Comparison of ENCODE assay signal across 14 cellular contexts in the genomic region with DNA sequence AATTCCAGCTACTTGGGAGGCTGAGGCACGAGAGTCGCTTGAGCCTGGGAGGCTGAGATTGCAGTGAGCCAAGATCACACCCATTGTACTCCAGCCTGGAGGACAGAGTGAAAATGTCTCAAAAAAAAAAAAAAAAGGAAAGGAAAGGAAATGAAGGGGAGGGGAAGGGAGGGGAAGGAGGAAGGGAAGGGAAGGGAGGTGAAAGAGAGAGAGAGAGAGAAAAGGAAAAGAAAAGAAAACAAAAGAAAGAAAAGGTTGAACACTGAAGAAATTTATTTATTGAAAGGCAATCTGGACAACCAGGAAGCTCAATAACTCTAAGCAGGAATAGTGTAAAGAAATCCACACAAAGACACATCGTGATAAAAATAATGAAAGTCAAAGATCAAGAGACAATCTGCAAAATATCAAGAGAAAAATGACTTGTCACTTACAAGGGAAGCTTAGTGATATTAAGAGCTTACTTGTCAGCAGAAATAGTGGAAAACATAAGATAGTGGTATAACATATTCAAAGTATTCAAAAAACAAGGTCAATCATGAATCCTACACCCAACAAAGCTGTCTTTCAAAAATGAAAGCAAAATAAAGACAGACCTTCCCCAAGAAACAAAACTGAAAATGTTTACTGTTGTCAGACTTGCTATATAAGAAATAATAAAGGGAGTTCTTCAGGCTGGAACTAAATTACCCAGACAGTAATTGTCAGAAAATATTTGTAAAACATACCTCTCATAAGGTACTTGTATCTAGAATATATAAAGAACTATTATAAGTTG. TPM values are rescaled to one million over a fixed set of nuclear protein-coding genes. Genes with fewer than 3 reads are reported as not detected.
DNase-seq lines count a peak whose midpoint lies in the region; ATAC-seq, FAIRE-seq and TF ChIP-seq lines count a peak whose summit lies in the region.
"Had no signal": no experiment of that assay in that cellular context is flagged by ENCODE, and none has a peak within 500 bp of the region (broad histone marks: within the 10 kb centered on the region; RNA-seq: fewer than 3 reads in every experiment).

No MANE protein-coding gene starts in this region.

- H3K9me3 Mint-ChIP-seq in activated naive CD4-positive, alpha-beta T cell treated with anti-CD3 and anti-CD28 coated beads, Interleukin-2, amount 50 U/mL, for 24 hours, result no peaks in the 10 kb centered on the region
- H3K9me3 Mint-ChIP-seq: activated T-cell treated with anti-CD3 and anti-CD28 coated beads, Interleukin-2, amount 50 U/mL, for 24 hours; nephron had no signal

- H3K4me2 ChIP-seq in SK-N-SH, result no peak overlapping the region

- H3K9ac ChIP-seq in kidney (ENCODE audit: low read length in 2 of 2) (no peak overlapping the region), SK-N-SH (no peak overlapping the region)

- H3K4me1 Mint-ChIP-seq in activated naive CD4-positive, alpha-beta T cell treated with anti-CD3 and anti-CD28 coated beads, Interleukin-2, amount 50 U/mL, for 24 hours, result peaks cover 10% of the 10 kb centered on the region
- H3K4me1 Mint-ChIP-seq: brain, nephron had no signal

- peak; percentile 69 for ATAC-seq in GM21717 (IDR thresholded peaks at IDR 0.05; ENCODE audit: unreplicated experiment)
- peak; percentile 62 for ATAC-seq in HG03342 (IDR thresholded peaks at IDR 0.05; ENCODE audit: unreplicated experiment)
- no peak for ATAC-seq in heart left ventricle

- CTCF ChIA-PET in SK-N-SH (lab: Yijun Ruan, JAX), result interaction anchor here (0.9 to 1.5 kb wide), 2 partner anchors 10 to 37 kb away, joined by 4 to 5 read pairs; no protein-coding TSS in a partner anchor

- H2AFZ ChIP-seq in SK-N-SH (ENCODE audit: low read depth), result no peak overlapping the region

- H3K79me2 ChIP-seq in SK-N-SH (ENCODE audit: insufficient read depth), result no peaks in the 10 kb centered on the region

- H3K4me1 ChIP-seq in kidney (ENCODE audit: control insufficient read depth in 1 of 2, insufficient read depth in 1 of 2, low read depth in 1 of 2, low read length in 2 of 2), result no peaks in the 10 kb centered on the region
- H3K4me1 ChIP-seq in SK-N-SH (ENCODE audit: control insufficient read depth in 1 of 2, insufficient read depth in 2 of 2, low read depth in 1 of 2, low read length in 1 of 2), result no peaks in the 10 kb centered on the region; a peak in 1 of 4 replicates
- H3K4me1 ChIP-seq in heart left ventricle, result no peaks in the 10 kb centered on the region
- H3K4me1 ChIP-seq: transverse colon had no signal

- peaks cover 23% of the 10 kb centered on the region for H3K27me3 Mint-ChIP-seq in activated naive CD4-positive, alpha-beta T cell treated with anti-CD3 and anti-CD28 coated beads, Interleukin-2, amount 50 U/mL, for 24 hours

- no peak overlapping the region for H3K27ac ChIP-seq in kidney (ENCODE audit: low read depth in 2 of 2, low read length in 2 of 2)
- no peak overlapping the region for H3K27ac ChIP-seq in SK-N-SH (ENCODE audit: low read depth in 2 of 2, low read length in 1 of 2)
- H3K27ac ChIP-seq in heart left ventricle, result no peak overlapping the region
- H3K27ac ChIP-seq: transverse colon had no signal

- H3K9me3 ChIP-seq in kidney (ENCODE audit: control insufficient read depth in 1 of 2, low read length in 2 of 2) (no peaks in the 10 kb centered on the region), SK-N-SH (no peaks in the 10 kb centered on the region), heart left ventricle (no peaks in the 10 kb centered on the region)
- H3K9me3 ChIP-seq: transverse colon had no signal

- TF ChIP-seq CTCF in kidney (IDR thresholded peaks at IDR 0.05; ENCODE audit: borderline replicate concordance, extremely low read depth, insufficient read depth) (no peak), SK-N-SH (IDR thresholded peaks at IDR 0.05) (no peak), heart left ventricle (IDR thresholded peaks at IDR 0.05) (no peak)

- TF ChIP-seq POLR2A in heart left ventricle (IDR thresholded peaks at IDR 0.05), result no peak

- no peak for TF ChIP-seq RAD21 in SK-N-SH (IDR thresholded peaks at IDR 0.05; ENCODE audit: low read length)

- FAIRE-seq in kidney (lab: Jason Lieb, UNC), result no peak
- FAIRE-seq: endometrium had no signal

- H3K36me3 Mint-ChIP-seq in activated naive CD4-positive, alpha-beta T cell treated with anti-CD3 and anti-CD28 coated beads, Interleukin-2, amount 50 U/mL, for 24 hours, result peaks cover 2% of the 10 kb centered on the region
- H3K36me3 Mint-ChIP-seq: brain had no signal

- WGBS in SK-N-SH (ENCODE audit: low lambda C conversion rate), result 2% methylated on average over 3 of the region's 3 CpGs
- WGBS in heart left ventricle, 4 donors, result 70 to 79% (median 77%) methylated on average over 3 of the region's 3 CpGs

- POLR2A ChIA-PET in SK-N-SH (lab: Yijun Ruan, JAX), result no interaction called here

- no peak for DNase-seq in activated naive CD4-positive, alpha-beta T cell (lab: John Stamatoyannopoulos, UW)
- peak; percentile 26 for DNase-seq in kidney
- DNase-seq in SK-N-SH, result no peak
- DNase-seq in heart left ventricle, result no peak
- no peak for DNase-seq in NCI-H446 treated with DMSO at 0.1 percent for 48 hours (lab: John Stamatoyannopoulos, UW)
- DNase-seq: activated T-cell treated with anti-CD3 and anti-CD28 coated beads, Interleukin-2, amount 50 U/mL, for 24 hours; DMS79; transverse colon had no signal

- H3K27ac Mint-ChIP-seq in activated naive CD4-positive, alpha-beta T cell treated with anti-CD3 and anti-CD28 coated beads, Interleukin-2, amount 50 U/mL, for 24 hours, result peak overlapping the region; percentile 20
- H3K27ac Mint-ChIP-seq: brain, nephron had no signal

- no peak overlapping the region for H3K4me3 ChIP-seq in kidney (ENCODE audit: low read length in 2 of 2)
- H3K4me3 ChIP-seq in SK-N-SH (ENCODE audit: low read depth in 2 of 2, low read length in 1 of 2), result no peak overlapping the region
- no peak overlapping the region for H3K4me3 ChIP-seq in heart left ventricle
- H3K4me3 ChIP-seq: transverse colon had no signal

- no peak for TF ChIP-seq EP300 in SK-N-SH (IDR thresholded peaks at IDR 0.05; ENCODE audit: borderline replicate concordance in 1 of 2, low read depth in 1 of 2, low read length in 1 of 2)

- H3F3A ChIP-seq in SK-N-SH (replicated peaks; ENCODE audit: insufficient read depth), result no peaks in the 10 kb centered on the region

- H3K36me3 ChIP-seq in kidney (ENCODE audit: control insufficient read depth in 1 of 2, insufficient read depth in 2 of 2, low read length in 2 of 2) (no peaks in the 10 kb centered on the region), SK-N-SH (replicated peaks in 1 of 2; ENCODE audit: control insufficient read depth in 1 of 2, insufficient read depth in 2 of 2, low read length in 1 of 2) (no peaks in the 10 kb centered on the region), heart left ventricle (no peaks in the 10 kb centered on the region)
- H3K36me3 ChIP-seq: transverse colon had no signal

- no peaks in the 10 kb centered on the region for H4K20me1 ChIP-seq in SK-N-SH (ENCODE audit: insufficient read depth)

- H3K9me2 ChIP-seq in SK-N-SH, result no peaks in the 10 kb centered on the region

- H3K4me3 Mint-ChIP-seq in activated naive CD4-positive, alpha-beta T cell treated with anti-CD3 and anti-CD28 coated beads, Interleukin-2, amount 50 U/mL, for 24 hours, result no peak overlapping the region
- H3K4me3 Mint-ChIP-seq: activated T-cell treated with anti-CD3 and anti-CD28 coated beads, Interleukin-2, amount 50 U/mL, for 24 hours; brain; nephron had no signal

- H3K27me3 ChIP-seq in SK-N-SH (ENCODE audit: insufficient read depth) (no peaks in the 10 kb centered on the region), heart left ventricle (peaks cover 0 to 14% (median 0%) of the 10 kb centered on the region in 9 donors)

- intact Hi-C loops in kidney (cut with DNase I) (no loop called here), heart left ventricle (cut with DNase I) (no loop called here)

TF ChIP-seq in SK-N-SH, 30 proteins besides CTCF, POLR2A, EP300 and RAD21 (continues in another document):
- TF ChIP-seq JUND (IDR thresholded peaks at IDR 0.05) (no peak), GATA2 (CRISPR knock-in tag; IDR thresholded peaks at IDR 0.05) (no peak), MXI1 (IDR thresholded peaks at IDR 0.05; ENCODE audit: low read depth, low read length) (no peak)

RNA-seq across cellular contexts. Expression of gene RIMOC1, which starts 10.9 kb away (rescaled TPM):
- total RNA-seq in kidney (28.9 TPM), heart left ventricle (10 to 100 TPM in 8 of 9 donors, 1 to 10 TPM in 1; 7.6 to 24.0 (median 17.7) TPM)
- polyA plus RNA-seq in kidney (ENCODE audit: insufficient read depth, low read depth, low replicate concordance) (6.5 TPM), SK-N-SH (2012; rRNA removed) (6.5 and 9.5 TPM in 2 replicates), heart left ventricle (10 to 100 TPM in 1 of 2 donors, 1 to 10 TPM in 1; 4.4 to 10.8 TPM)
- 11.6 and 14.4 TPM in 2 replicates for polyA plus RNA-seq in SK-N-SH (2012; cell fraction: cytosol; rRNA removed)
- 2.3 and 6.3 TPM in 2 replicates for polyA plus RNA-seq in SK-N-SH (2012; cell fraction: nucleus; rRNA removed)

RNA-seq across cellular contexts. Expression of gene OXCT1, which starts 23.0 kb away (rescaled TPM):
- total RNA-seq in kidney, result 20.5 TPM
- polyA plus RNA-seq in kidney (ENCODE audit: insufficient read depth, low read depth, low replicate concordance), result 42.7 TPM
- polyA plus RNA-seq in SK-N-SH (2012; rRNA removed), result 11.7 and 14.9 TPM in 2 replicates
- polyA plus RNA-seq in SK-N-SH (2012; cell fraction: cytosol; rRNA removed), result 18.4 and 20.9 TPM in 2 replicates
- 6.4 and 12.6 TPM in 2 replicates for polyA plus RNA-seq in SK-N-SH (2012; cell fraction: nucleus; rRNA removed)
- total RNA-seq in heart left ventricle, result 100 to 1,000 TPM in 8 of 9 donors, 10 to 100 TPM in 1; 73.4 to 363 (median 205) TPM
- 100 to 1,000 TPM in 1 of 2 donors, 10 to 100 TPM in 1; 50.7 to 148 TPM for polyA plus RNA-seq in heart left ventricle

RNA-seq across cellular contexts. Expression of gene FBXO4, which starts 31.8 kb away (rescaled TPM):
- total RNA-seq in kidney, result 12.8 TPM
- polyA plus RNA-seq in kidney (ENCODE audit: insufficient read depth, low read depth, low replicate concordance), result 7.8 TPM
- 2.9 and 3.9 TPM in 2 replicates for polyA plus RNA-seq in SK-N-SH (2012; rRNA removed)
- 6.0 and 6.3 TPM in 2 replicates for polyA plus RNA-seq in SK-N-SH (2012; cell fraction: cytosol; rRNA removed)
- 1.3 and 2.8 TPM in 2 replicates for polyA plus RNA-seq in SK-N-SH (2012; cell fraction: nucleus; rRNA removed)
- 1 to 10 TPM; 2.4 to 8.1 (median 3.4) TPM for total RNA-seq in heart left ventricle
- polyA plus RNA-seq in heart left ventricle, result 1 to 10 TPM; 2.5 to 3.9 TPM

Comparison
In these comparisons a context has a peak if more than half of its experiments do, and no peak if none do; other contexts are left out.
1. ATAC-seq: peak in GM21717 (single experiment) and HG03342 (single experiment); none in heart left ventricle (0 of 4).